Comparison of ENCODE assay signal across 8 cellular contexts in genomic region chr12:89707992-89708792, GRCh38. TPM values are rescaled to one million over a fixed set of nuclear protein-coding genes. Genes with fewer than 3 reads are reported as not detected.
DNase-seq lines count a peak whose midpoint lies in the region; ATAC-seq and TF ChIP-seq lines count a peak whose summit lies in the region.

No MANE protein-coding gene starts in this region.

- DNase-seq in NCI-H1417 (lab: John Stamatoyannopoulos, UW) (peak; percentile 64 to 87 (median 85)), NCI-H1417 treated with DMSO at 0.1 percent for 48 hours (lab: John Stamatoyannopoulos, UW) (no peak), HT-29 (ENCODE audit: low spot score) (peak; percentile 46), activated B cell treated with CpG ODN at 0.5 μM for 24 hours (peak; percentile 58), dorsolateral prefrontal cortex (peak in 6 of 10 donors; percentile 18 to 56 (median 38)), lung (ENCODE audit: low spot score) (peak; percentile 47), putamen (ENCODE audit: low spot score) (no peak)
- DNase-seq in stimulated activated CD8-positive, alpha-beta memory T cell treated with anti-CD3 and anti-CD28 coated beads, Interleukin-4, amount 100 ng/mL, for 24 hours (ENCODE audit: low read depth) = peak; percentile 22

- ATAC-seq in activated B cell treated with CpG ODN at 0.5 μM for 24 hours (ENCODE audit: low read depth) (no peak), lung (ENCODE audit: insufficient read depth, low FRiP score) (no peak)

- no peaks in the 10 kb centered on the region for H3K9me3 ChIP-seq in lung (ENCODE audit: control insufficient read depth in 2 of 2, insufficient read depth in 1 of 2, low read length in 1 of 2)

- no peak for TF ChIP-seq CTCF in activated B cell treated with CpG ODN at 0.5 μM for 24 hours (IDR thresholded peaks at IDR 0.05)
- peak in 2 of 56 donors; percentile 4 to 8 for TF ChIP-seq CTCF in dorsolateral prefrontal cortex (IDR thresholded peaks at IDR 0.05 in 54 of 56, conservative IDR thresholded peaks at IDR 0.05 in 2 of 56; ENCODE audit: low read depth in 1 of 56, partially characterized antibody in 56 of 56)
- TF ChIP-seq CTCF in lung (IDR thresholded peaks at IDR 0.05; ENCODE audit: control extremely low read depth, extremely low read depth) = no peak

- POLR2A ChIA-PET in activated B cell treated with CpG ODN at 0.5 μM for 24 hours (lab: Charles Lee) = interaction anchor here (0.6 to 5.2 kb wide), 58 partner anchors 10 to 545 kb away, joined by 3 to 115 read pairs (median 8); partner anchors contain the start of genes GALNT4 and POC1B

- H3K9me3 Mint-ChIP-seq in activated B cell treated with CpG ODN at 0.5 μM for 24 hours = no peaks in the 10 kb centered on the region

- H3K27ac ChIP-seq in dorsolateral prefrontal cortex = peak overlapping the region; percentile 73 to 100 (median 98)
- H3K27ac ChIP-seq in lung (ENCODE audit: low read depth in 1 of 2, low read length in 1 of 2) = peak overlapping the region; percentile 99 to 100

- H3K4me1 Mint-ChIP-seq in activated B cell treated with CpG ODN at 0.5 μM for 24 hours = peaks cover 52% of the 10 kb centered on the region

- no peaks in the 10 kb centered on the region for H3K27me3 Mint-ChIP-seq in activated B cell treated with CpG ODN at 0.5 μM for 24 hours

- H3K36me3 ChIP-seq in lung (ENCODE audit: control insufficient read depth in 2 of 2, insufficient read depth in 2 of 2, low read length in 2 of 2) = no peaks in the 10 kb centered on the region

- WGBS in lung, 2 donors = 0% methylated on average over 60 to 87 of the region's 87 CpGs

- H3K4me3 ChIP-seq in dorsolateral prefrontal cortex (peak overlapping the region; percentile 64 to 99 (median 91)), lung (peak overlapping the region; percentile 90)

- peak overlapping the region; percentile 96 for H3K4me3 Mint-ChIP-seq in activated B cell treated with CpG ODN at 0.5 μM for 24 hours

- intact Hi-C loops in activated B cell treated with CpG ODN at 0.5 μM for 24 hours (cut with micrococcal nuclease) (loop anchor here (1.0 to 5.0 kb wide), 8 partner anchors 12 to 544 kb away; partner anchors contain the start of gene DUSP6), dorsolateral prefrontal cortex (cut with DNase I) (loop anchor here (5.0 to 10.0 kb wide), 3 partner anchors 166 to 407 kb away; partner anchors contain the start of gene POC1B (in 1 of the 2))

- peaks cover 0 to 2% of the 10 kb centered on the region in 2 donors for H3K4me1 ChIP-seq in lung (ENCODE audit: control insufficient read depth in 2 of 2, insufficient read depth in 2 of 2, low read length in 2 of 2)

- CTCF ChIA-PET in activated B cell treated with CpG ODN at 0.5 μM for 24 hours (lab: Charles Lee) = interaction anchor here (0.8 to 2.8 kb wide), 18 partner anchors 13 to 546 kb away, joined by 3 to 15 read pairs (median 5); no protein-coding TSS in a partner anchor

- H3K27me3 ChIP-seq in dorsolateral prefrontal cortex (no peaks in the 10 kb centered on the region), lung (ENCODE audit: control insufficient read depth, insufficient read depth) (no peaks in the 10 kb centered on the region)

- peak overlapping the region; percentile 93 for H3K27ac Mint-ChIP-seq in activated B cell treated with CpG ODN at 0.5 μM for 24 hours

- peaks cover 25% of the 10 kb centered on the region for H3K36me3 Mint-ChIP-seq in activated B cell treated with CpG ODN at 0.5 μM for 24 hours (ENCODE audit: low read depth)

RNA-seq across cellular contexts. Expression of gene ATP2B1, which starts 0.4 kb away (rescaled TPM):
- 19.1 and 29.3 TPM in 2 replicates for total RNA-seq in HT-29 (2014; rRNA removed; shearing (Covaris generic))
- 110 and 136 TPM in 2 replicates for total RNA-seq in activated B cell treated with CpG ODN at 0.5 μM for 24 hours
- 100 to 1,000 TPM in 117 of 120 experiments, 10 to 100 TPM in 3; 86.2 to 415 (median 270) TPM for total RNA-seq in dorsolateral prefrontal cortex
- 100 to 1,000 TPM in 1 of 2 donors, 10 to 100 TPM in 1; 34.1 to 120 TPM for total RNA-seq in lung
- 10 to 100 TPM in 1 of 2 donors, 1 to 10 TPM in 1; 8.5 to 14.9 TPM for polyA plus RNA-seq in lung

Comparison
In these comparisons a context has a peak if more than half of its experiments do, and no peak if none do; other contexts are left out.
1. DNase-seq: peak in NCI-H1417 (3 of 3), HT-29 (single experiment), activated B cell treated with CpG ODN at 0.5 μM for 24 hours (single experiment), dorsolateral prefrontal cortex (6 of 10), lung (single experiment) and stimulated activated CD8-positive, alpha-beta memory T cell treated with anti-CD3 and anti-CD28 coated beads, Interleukin-4, amount 100 ng/mL, for 24 hours (single experiment); none in NCI-H1417 treated with DMSO at 0.1 percent for 48 hours (single experiment) and putamen (single experiment).